9 cellular contexts compared by ENCODE assay signal in the genomic region with DNA sequence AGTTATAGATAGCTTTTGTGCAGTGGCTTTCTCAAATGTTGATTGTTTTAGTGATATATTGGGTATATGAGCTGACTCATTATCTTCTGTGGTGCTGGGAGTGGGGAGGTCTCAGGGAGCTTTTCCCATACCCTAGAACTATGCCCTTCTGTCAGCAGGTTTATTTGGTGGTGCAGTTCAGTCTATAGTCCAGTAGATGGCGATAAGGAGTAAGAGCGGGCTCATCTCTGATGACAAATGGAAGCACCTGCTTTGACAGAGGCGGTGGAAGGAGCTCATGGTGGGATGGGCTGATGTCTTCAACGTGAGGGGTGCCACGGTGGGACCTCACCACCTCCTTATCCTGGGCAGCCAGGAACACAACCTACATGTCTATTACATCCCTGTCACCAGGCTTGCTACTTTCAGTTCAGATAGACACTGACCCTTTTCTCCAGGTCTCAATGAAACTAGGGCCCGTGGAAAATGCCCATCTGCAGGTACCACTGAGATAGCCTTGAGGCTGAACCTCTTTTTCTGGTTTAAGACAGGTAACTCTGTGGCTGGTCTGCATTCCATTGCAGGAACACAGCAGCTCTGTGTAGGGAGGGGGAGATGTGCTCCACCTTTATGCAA. TPM values are rescaled to one million over a fixed set of nuclear protein-coding genes. Genes with fewer than 3 reads are reported as not detected.
DNase-seq lines count a peak whose midpoint lies in the region; ATAC-seq, FAIRE-seq and TF ChIP-seq lines count a peak whose summit lies in the region.
"Had no signal": no experiment of that assay in that cellular context is flagged by ENCODE, and none has a peak within 500 bp of the region (broad histone marks: within the 10 kb centered on the region; RNA-seq: fewer than 3 reads in every experiment).

No MANE protein-coding gene starts in this region.

- no peak for TF ChIP-seq POLR2A in prostate gland (IDR thresholded peaks at IDR 0.05)

- H3K27me3 ChIP-seq in BJ (ENCODE audit: control insufficient read depth, insufficient read depth, low read length) (no peaks in the 10 kb centered on the region), prostate gland (replicated peaks; ENCODE audit: insufficient read depth) (no peaks in the 10 kb centered on the region)

- H3K36me3 ChIP-seq in BJ (ENCODE audit: control insufficient read depth, insufficient read depth, low read length) (no peaks in the 10 kb centered on the region), prostate gland (no peaks in the 10 kb centered on the region)

- H3K4me3 ChIP-seq in BJ (ENCODE audit: low read depth, low read length) (no peak overlapping the region), fibroblast of pulmonary artery (replicated peaks; ENCODE audit: low read depth, low read length) (no peak overlapping the region), prostate gland (no peak overlapping the region)

- TF ChIP-seq CTCF in BJ (IDR thresholded peaks at IDR 0.05; ENCODE audit: insufficient read depth, low read depth, low read length) (peak; percentile 96), fibroblast of pulmonary artery (IDR thresholded peaks at IDR 0.05; ENCODE audit: low read length, missing control alignments) (peak; percentile 97), prostate gland (IDR thresholded peaks at IDR 0.05) (peak; percentile 40 to 70 (median 57))

- no peak overlapping the region for H3K27ac ChIP-seq in prostate gland

- WGBS in prostate gland, result 16% methylated on average over 6 of the region's 6 CpGs

- ATAC-seq in HG03039 (IDR thresholded peaks at IDR 0.05; ENCODE audit: unreplicated experiment), result peak; percentile 77

- DNase-seq in BJ (ENCODE audit: low read depth) (no peak), GM18507 (ENCODE audit: extremely low spot score, insufficient read length, low read depth) (peak; percentile 15), NCI-H2227 (lab: John Stamatoyannopoulos, UW; ENCODE audit: unreplicated experiment) (peak; percentile 52), fibroblast of pulmonary artery (ENCODE audit: low read depth) (peak; percentile 55), prostate gland (ENCODE audit: low spot score) (peak; percentile 6), UCSD-AML1 (lab: John Stamatoyannopoulos, UW; ENCODE audit: unreplicated experiment) (no peak)
- DNase-seq in activated CD4-positive, alpha-beta T cell treated with anti-CD3 and anti-CD28 coated beads, Interleukin-2, amount 50 U/mL, for 48 hours, result peak; percentile 9 to 18

- POLR2A ChIA-PET in BJ (lab: Charles Lee), result no interaction called here

- intact Hi-C loops in prostate gland (cut with DNase I), result loop anchor here (5.0 kb wide), 1 partner anchor 630 kb away; no protein-coding TSS in a partner anchor

- CTCF ChIA-PET in BJ (lab: Yijun Ruan, JAX), result interaction anchor here (0.6 to 2.5 kb wide), 43 partner anchors 9 to 629 kb away, joined by 3 to 20 read pairs (median 5); a partner anchor contains a TSS

- peak; percentile 91 for FAIRE-seq in GM18507 (lab: Jason Lieb, UNC)

- no peaks in the 10 kb centered on the region for H3K4me1 ChIP-seq in prostate gland (replicated peaks)

- no peaks in the 10 kb centered on the region for H3K9me3 ChIP-seq in prostate gland

RNA-seq across cellular contexts. Expression of a gene that starts 13.0 kb away (rescaled TPM):
- polyA plus RNA-seq in BJ (2011; rRNA removed), result 0.04 TPM in 1 of 2 replicates, not detected in the other
- polyA minus RNA-seq in BJ (2011; rRNA and poly(A)+ RNA removed), result 2.3 and 3.4 TPM in 2 replicates
- total RNA-seq in prostate gland, result under 1 TPM in 1 of 2 donors, not detected in 1; 0.57 TPM

RNA-seq across cellular contexts. Expression of a gene that starts 29.7 kb away (rescaled TPM):
- polyA plus RNA-seq in BJ (2011; rRNA removed), result not detected in 2 replicates
- polyA minus RNA-seq in BJ (2011; rRNA and poly(A)+ RNA removed), result not detected in 2 replicates
- total RNA-seq in prostate gland, result not detected
- total RNA-seq: T-helper 1 cell treated with Interleukin-12 subunit alpha and Interleukin-12 subunit beta and Interleukin-4 antibody, amounts not matched to agents 30 ng/mL and 1 ng/mL, for 36 hours had no signal

RNA-seq across cellular contexts. Expression of a gene that starts 33.0 kb away (rescaled TPM):
- not detected in 2 replicates for polyA plus RNA-seq in BJ (2011; rRNA removed)
- polyA minus RNA-seq in BJ (2011; rRNA and poly(A)+ RNA removed), result not detected in 2 replicates
- not detected for total RNA-seq in prostate gland
- total RNA-seq: T-helper 1 cell treated with Interleukin-12 subunit alpha and Interleukin-12 subunit beta and Interleukin-4 antibody, amounts not matched to agents 30 ng/mL and 1 ng/mL, for 36 hours had no signal

RNA-seq across cellular contexts. Expression of a gene that starts 40.7 kb away (rescaled TPM):
- 0.28 and 0.60 TPM in 2 replicates for polyA plus RNA-seq in BJ (2011; rRNA removed)
- 4.1 and 5.8 TPM in 2 replicates for polyA minus RNA-seq in BJ (2011; rRNA and poly(A)+ RNA removed)
- total RNA-seq in prostate gland, result under 1 TPM; 0.55 to 0.91 TPM
- total RNA-seq: T-helper 1 cell treated with Interleukin-12 subunit alpha and Interleukin-12 subunit beta and Interleukin-4 antibody, amounts not matched to agents 30 ng/mL and 1 ng/mL, for 36 hours had no signal

RNA-seq across cellular contexts. Expression of a gene that starts 50.4 kb away (rescaled TPM):
- polyA plus RNA-seq in BJ (2011; rRNA removed), result not detected in 2 replicates
- polyA minus RNA-seq in BJ (2011; rRNA and poly(A)+ RNA removed), result not detected in 2 replicates
- not detected for total RNA-seq in prostate gland
- total RNA-seq: T-helper 1 cell treated with Interleukin-12 subunit alpha and Interleukin-12 subunit beta and Interleukin-4 antibody, amounts not matched to agents 30 ng/mL and 1 ng/mL, for 36 hours had no signal

Comparison
In these comparisons a context has a peak if more than half of its experiments do, and no peak if none do; other contexts are left out.
1. DNase-seq: peak in GM18507 (single experiment), NCI-H2227 (single experiment), activated CD4-positive, alpha-beta T cell treated with anti-CD3 and anti-CD28 coated beads, Interleukin-2, amount 50 U/mL, for 48 hours (2 of 2), fibroblast of pulmonary artery (single experiment) and prostate gland (single experiment); none in BJ (single experiment) and UCSD-AML1 (single experiment).
2. Peak in every context shown above with its lines, with median percentiles within 50 percentile points of each other: CTCF ChIP-seq.